In the genomic region with DNA sequence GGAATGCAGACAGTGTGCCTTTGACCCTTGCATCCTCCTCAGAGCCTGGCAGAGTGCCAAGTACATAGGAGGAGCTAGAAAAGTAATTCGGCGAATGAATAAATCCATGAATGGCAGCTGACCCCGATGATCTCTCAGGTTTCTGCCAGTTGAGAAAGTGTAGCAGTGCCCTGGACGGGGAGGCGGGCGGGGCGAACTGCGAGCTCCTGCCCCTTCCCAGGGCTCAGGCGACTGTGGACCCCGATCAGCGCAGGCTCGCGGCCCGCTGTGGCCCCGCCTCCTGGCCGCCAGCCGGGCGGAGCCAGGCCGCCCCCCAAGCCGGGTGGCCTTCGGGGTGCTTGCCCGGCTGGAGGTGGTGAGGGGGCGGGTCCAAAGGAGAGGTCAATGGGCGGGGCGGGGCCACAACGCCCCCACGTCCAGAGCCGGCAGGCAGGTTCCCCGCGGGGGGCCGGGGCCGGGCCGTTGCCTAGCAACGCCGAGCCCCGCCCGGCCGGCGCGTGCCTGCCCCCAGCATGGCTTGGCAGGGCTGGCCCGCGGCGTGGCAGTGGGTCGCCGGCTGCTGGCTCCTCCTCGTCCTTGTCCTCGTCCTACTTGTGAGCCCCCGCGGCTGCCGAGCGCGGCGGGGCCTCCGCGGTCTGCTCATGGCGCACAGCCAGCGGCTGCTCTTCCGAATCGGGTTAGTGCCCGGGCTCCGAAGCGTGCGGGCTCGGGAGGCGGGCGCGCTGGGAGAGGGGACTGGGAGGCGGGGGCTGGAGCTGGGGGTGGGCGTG, we compare ENCODE assay signal across 1 cellular context.
TF ChIP-seq lines count a peak whose summit lies in the region.

No MANE protein-coding gene starts in this region.

TF ChIP-seq in SK-N-SH, 30 proteins besides CTCF, POLR2A, EP300 and RAD21:
- TF ChIP-seq ELF1 (IDR thresholded peaks at IDR 0.05) (no peak), REST (IDR thresholded peaks at IDR 0.05; ENCODE audit: low read depth, low read length) (no peak), FOXJ3 (CRISPR knock-in tag; IDR thresholded peaks at IDR 0.05) (no peak), MXI1 (IDR thresholded peaks at IDR 0.05; ENCODE audit: low read depth, low read length) (0 out of 2 replicates have a peak, but pooled peaks have one; percentile 46), NFIC (IDR thresholded peaks at IDR 0.05; ENCODE audit: borderline replicate concordance) (peak; percentile 83), CHD2 (IDR thresholded peaks at IDR 0.05; ENCODE audit: low read length, partially characterized antibody) (no peak), MAX (IDR thresholded peaks at IDR 0.05; ENCODE audit: low read depth) (no peak), NRF1 (IDR thresholded peaks at IDR 0.05; ENCODE audit: low read depth, low read length) (peak; percentile 46; the same call in 1 of the 2 replicates), GABPA (IDR thresholded peaks at IDR 0.05; ENCODE audit: low read depth) (no peak), TEAD4 (IDR thresholded peaks at IDR 0.05; ENCODE audit: borderline replicate concordance, insufficient read depth) (no peak), RXRA (IDR thresholded peaks at IDR 0.05; ENCODE audit: borderline replicate concordance, low read depth) (no peak), USF1 (IDR thresholded peaks at IDR 0.05; ENCODE audit: borderline replicate concordance, low read depth) (no peak), TAF1 (IDR thresholded peaks at IDR 0.05; ENCODE audit: borderline replicate concordance, low read depth, low read length) (no peak; the same call in 1 of the 2 replicates)
- TF ChIP-seq, protein P1, sequence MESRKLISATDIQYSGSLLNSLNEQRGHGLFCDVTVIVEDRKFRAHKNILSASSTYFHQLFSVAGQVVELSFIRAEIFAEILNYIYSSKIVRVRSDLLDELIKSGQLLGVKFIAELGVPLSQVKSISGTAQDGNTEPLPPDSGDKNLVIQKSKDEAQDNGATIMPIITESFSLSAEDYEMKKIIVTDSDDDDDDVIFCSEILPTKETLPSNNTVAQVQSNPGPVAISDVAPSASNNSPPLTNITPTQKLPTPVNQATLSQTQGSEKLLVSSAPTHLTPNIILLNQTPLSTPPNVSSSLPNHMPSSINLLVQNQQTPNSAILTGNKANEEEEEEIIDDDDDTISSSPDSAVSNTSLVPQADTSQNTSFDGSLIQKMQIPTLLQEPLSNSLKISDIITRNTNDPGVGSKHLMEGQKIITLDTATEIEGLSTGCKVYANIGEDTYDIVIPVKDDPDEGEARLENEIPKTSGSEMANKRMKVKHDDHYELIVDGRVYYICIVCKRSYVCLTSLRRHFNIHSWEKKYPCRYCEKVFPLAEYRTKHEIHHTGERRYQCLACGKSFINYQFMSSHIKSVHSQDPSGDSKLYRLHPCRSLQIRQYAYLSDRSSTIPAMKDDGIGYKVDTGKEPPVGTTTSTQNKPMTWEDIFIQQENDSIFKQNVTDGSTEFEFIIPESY (IDR thresholded peaks at IDR 0.05; ENCODE audit: borderline replicate concordance, low read depth) = no peak
- TF ChIP-seq, protein P2, sequence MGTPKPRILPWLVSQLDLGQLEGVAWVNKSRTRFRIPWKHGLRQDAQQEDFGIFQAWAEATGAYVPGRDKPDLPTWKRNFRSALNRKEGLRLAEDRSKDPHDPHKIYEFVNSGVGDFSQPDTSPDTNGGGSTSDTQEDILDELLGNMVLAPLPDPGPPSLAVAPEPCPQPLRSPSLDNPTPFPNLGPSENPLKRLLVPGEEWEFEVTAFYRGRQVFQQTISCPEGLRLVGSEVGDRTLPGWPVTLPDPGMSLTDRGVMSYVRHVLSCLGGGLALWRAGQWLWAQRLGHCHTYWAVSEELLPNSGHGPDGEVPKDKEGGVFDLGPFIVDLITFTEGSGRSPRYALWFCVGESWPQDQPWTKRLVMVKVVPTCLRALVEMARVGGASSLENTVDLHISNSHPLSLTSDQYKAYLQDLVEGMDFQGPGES (IDR thresholded peaks at IDR 0.05; ENCODE audit: low read depth, low read length) = no peak
